In genomic region chr1:12167493-12168429, GRCh38 we compare ENCODE assay signal across 8 cellular contexts. TPM values are rescaled to one million over a fixed set of nuclear protein-coding genes. Genes with fewer than 3 reads are reported as not detected.
DNase-seq lines count a peak whose midpoint lies in the region; ATAC-seq and TF ChIP-seq lines count a peak whose summit lies in the region.

No MANE protein-coding gene starts in this region.

- DNase-seq in BE2C (peak; percentile 33), heart right ventricle (no peak), GM03348 (ENCODE audit: low spot score) (no peak), head of caudate nucleus (no peak)
- DNase-seq in activated CD8-positive, alpha-beta T cell treated with anti-CD3 and anti-CD28 coated beads for 36 hours, result peak; percentile 52
- DNase-seq in stimulated activated naive CD8-positive, alpha-beta T cell treated with anti-CD3 and anti-CD28 coated beads, Interleukin-15, amount 100 ng/mL, for 72 hours, result no peak

- H3K4me1 Mint-ChIP-seq in activated CD8-positive, alpha-beta T cell treated with anti-CD3 and anti-CD28 coated beads for 36 hours (ENCODE audit: low read depth), result peaks cover 64% of the 10 kb centered on the region
- H3K4me1 Mint-ChIP-seq in stimulated activated naive CD8-positive, alpha-beta T cell treated with anti-CD3 and anti-CD28 coated beads, Interleukin-15, amount 100 ng/mL, for 72 hours, result peaks cover 86% of the 10 kb centered on the region

- H3K27ac Mint-ChIP-seq in activated CD8-positive, alpha-beta T cell treated with anti-CD3 and anti-CD28 coated beads for 36 hours, result peak overlapping the region; percentile 99
- peak overlapping the region; percentile 98 to 99 for H3K27ac Mint-ChIP-seq in stimulated activated naive CD8-positive, alpha-beta T cell treated with anti-CD3 and anti-CD28 coated beads, Interleukin-15, amount 100 ng/mL, for 72 hours

- H3K4me3 Mint-ChIP-seq in activated CD8-positive, alpha-beta T cell treated with anti-CD3 and anti-CD28 coated beads for 36 hours, result peak overlapping the region; percentile 92
- peak overlapping the region; percentile 100 for H3K4me3 Mint-ChIP-seq in stimulated activated naive CD8-positive, alpha-beta T cell treated with anti-CD3 and anti-CD28 coated beads, Interleukin-15, amount 100 ng/mL, for 72 hours

- H3K4me1 ChIP-seq in BE2C, result no peaks in the 10 kb centered on the region
- H3K4me1 ChIP-seq in heart right ventricle, result peaks cover 3 to 89% (median 56%) of the 10 kb centered on the region in 9 donors

- intact Hi-C loops in activated CD8-positive, alpha-beta T cell treated with anti-CD3 and anti-CD28 coated beads for 36 hours (cut with micrococcal nuclease), result no loop called here
- intact Hi-C loops in heart right ventricle (cut with DNase I) (loop anchor here in 2 of 10 donors (5.0 kb wide), 1 partner anchor 40 kb away; no protein-coding TSS in a partner anchor), head of caudate nucleus (cut with DNase I) (no loop called here)

- peak overlapping the region; percentile 80 to 99 (median 94) for H3K27ac ChIP-seq in heart right ventricle

- TF ChIP-seq CTCF in BE2C (IDR thresholded peaks at IDR 0.05; ENCODE audit: low read depth, low read length) (no peak), heart right ventricle (IDR thresholded peaks at IDR 0.05) (no peak)
- TF ChIP-seq CTCF in activated CD8-positive, alpha-beta T cell treated with anti-CD3 and anti-CD28 coated beads for 36 hours (IDR thresholded peaks at IDR 0.05), result no peak

- H3K27me3 Mint-ChIP-seq in activated CD8-positive, alpha-beta T cell treated with anti-CD3 and anti-CD28 coated beads for 36 hours, result no peaks in the 10 kb centered on the region
- H3K27me3 Mint-ChIP-seq in stimulated activated naive CD8-positive, alpha-beta T cell treated with anti-CD3 and anti-CD28 coated beads, Interleukin-15, amount 100 ng/mL, for 72 hours, result no peaks in the 10 kb centered on the region

- no peaks in the 10 kb centered on the region for H3K36me3 ChIP-seq in BE2C
- peaks cover 0 to 20% (median 0%) of the 10 kb centered on the region in 9 donors for H3K36me3 ChIP-seq in heart right ventricle

- H3K36me3 Mint-ChIP-seq in activated CD8-positive, alpha-beta T cell treated with anti-CD3 and anti-CD28 coated beads for 36 hours (ENCODE audit: low read depth), result peaks cover 48% of the 10 kb centered on the region

- H3K9me3 ChIP-seq in BE2C (no peaks in the 10 kb centered on the region), heart right ventricle (no peaks in the 10 kb centered on the region)

- WGBS in heart right ventricle, 2 donors, result 20 to 29% methylated on average over 33 of the region's 33 CpGs

- peak overlapping the region; percentile 36 for H3K4me3 ChIP-seq in BE2C (ENCODE audit: low read depth, low read length)
- peak overlapping the region; percentile 73 to 94 (median 83) for H3K4me3 ChIP-seq in heart right ventricle

- peaks cover 6% of the 10 kb centered on the region; the same call in 1 of the 2 replicates for H3K27me3 ChIP-seq in BE2C
- H3K27me3 ChIP-seq in heart right ventricle, result peaks cover 0 to 8% (median 0%) of the 10 kb centered on the region in 7 donors

- peaks cover 4% of the 10 kb centered on the region for H3K9me3 Mint-ChIP-seq in activated CD8-positive, alpha-beta T cell treated with anti-CD3 and anti-CD28 coated beads for 36 hours
- H3K9me3 Mint-ChIP-seq in stimulated activated naive CD8-positive, alpha-beta T cell treated with anti-CD3 and anti-CD28 coated beads, Interleukin-15, amount 100 ng/mL, for 72 hours, result peaks cover 6 to 7% of the 10 kb centered on the region in 2 donors

- CTCF ChIA-PET in activated CD8-positive, alpha-beta T cell treated with anti-CD3 and anti-CD28 coated beads for 36 hours (lab: Charles Lee), result interaction anchor here (2.3 to 3.3 kb wide), 4 partner anchors 10 to 43 kb away, joined by 9 to 30 read pairs (median 12); no protein-coding TSS in a partner anchor

- POLR2A ChIA-PET in activated CD8-positive, alpha-beta T cell treated with anti-CD3 and anti-CD28 coated beads for 36 hours (lab: Charles Lee), result interaction anchor here (1.0 to 5.8 kb wide), 10 partner anchors 9 to 44 kb away, joined by 3 to 57 read pairs (median 5); no protein-coding TSS in a partner anchor

- ATAC-seq in GM21619 (IDR thresholded peaks at IDR 0.05; ENCODE audit: unreplicated experiment) (peak; percentile 25), heart right ventricle (peak; percentile 1 to 42 (median 20)), HG02763 (IDR thresholded peaks at IDR 0.05; ENCODE audit: unreplicated experiment) (no peak)
- peak; percentile 14 for ATAC-seq in activated CD8-positive, alpha-beta T cell treated with anti-CD3 and anti-CD28 coated beads for 36 hours
- ATAC-seq in stimulated activated naive CD8-positive, alpha-beta T cell treated with anti-CD3 and anti-CD28 coated beads, Interleukin-15, amount 100 ng/mL, for 72 hours, result peak; percentile 23

RNA-seq across cellular contexts. Expression of gene TNFRSF1B, which starts 1.0 kb away (rescaled TPM):
- 0.77 TPM for polyA plus RNA-seq in BE2C (2012; ENCODE audit: insufficient read depth, insufficient read length, low read depth)
- 100 to 1,000 TPM; 173 to 191 TPM for total RNA-seq in activated CD8-positive, alpha-beta T cell treated with anti-CD3 and anti-CD28 coated beads for 36 hours
- 10 to 100 TPM in 8 of 10 donors, 1 to 10 TPM in 2; 8.0 to 55.4 (median 15.7) TPM for total RNA-seq in heart right ventricle
- 10 to 100 TPM; 11.9 to 15.3 TPM for polyA plus RNA-seq in heart right ventricle

Comparison
In these comparisons a context has a peak if more than half of its experiments do, and no peak if none do; other contexts are left out.
1. DNase-seq: peak in BE2C (single experiment) and activated CD8-positive, alpha-beta T cell treated with anti-CD3 and anti-CD28 coated beads for 36 hours (single experiment); none in heart right ventricle (0 of 2), stimulated activated naive CD8-positive, alpha-beta T cell treated with anti-CD3 and anti-CD28 coated beads, Interleukin-15, amount 100 ng/mL, for 72 hours (0 of 2), GM03348 (single experiment) and head of caudate nucleus (0 of 42).